Comparison of ENCODE assay signal across 18 cellular contexts in genomic region chr17:63653018-63653417, GRCh38. TPM values are rescaled to one million over a fixed set of nuclear protein-coding genes. Genes with fewer than 3 reads are reported as not detected.
A peak's percentile ranks its signal among the peaks of the same experiment; 100 is the strongest.
DNase-seq lines count a peak whose midpoint lies in the region; ATAC-seq and TF ChIP-seq lines count a peak whose summit lies in the region.
"Had no signal": no experiment of that assay in that cellular context is flagged by ENCODE, and none has a peak within 500 bp of the region (broad histone marks: within the 10 kb centered on the region; RNA-seq: fewer than 3 reads in every experiment).

No MANE protein-coding gene starts in this region.

- peaks cover 45% of the 10 kb centered on the region for H3K36me3 ChIP-seq in adipocyte (ENCODE audit: control insufficient read depth, insufficient read depth, low read length, severe bottlenecking)
- peaks cover 50% of the 10 kb centered on the region for H3K36me3 ChIP-seq in neutrophil

- H3K9me3 ChIP-seq in adipocyte (ENCODE audit: control insufficient read depth, low read length) = no peaks in the 10 kb centered on the region
- H3K9me3 ChIP-seq in neutrophil = no peaks in the 10 kb centered on the region
- H3K9me3 ChIP-seq: BE2C had no signal

- H3K36me3 Mint-ChIP-seq in activated T-cell treated with anti-CD3 and anti-CD28 coated beads, Interleukin-2, amount 50 U/mL, for 24 hours (ENCODE audit: low read depth) = peaks cover 61% of the 10 kb centered on the region

- no peak for DNase-seq in activated T-cell treated with anti-CD3 and anti-CD28 coated beads, Interleukin-2, amount 50 U/mL, for 24 hours
- no peak for DNase-seq in activated T-cell treated with anti-CD3 and anti-CD28 coated beads, Interleukin-2, amount 50 U/mL, for 1 hour
- DNase-seq in adipocyte (ENCODE audit: low read depth) (peak; percentile 15), fibroblast of villous mesenchyme (ENCODE audit: low read depth) (peak; percentile 10), HuH-7.5 (ENCODE audit: low spot score) (no peak)
- DNase-seq: BE2C; CD4-positive, alpha-beta T cell; DMS79; GOT3; NCI-H1417 treated with DMSO at 0.1 percent for 48 hours; NCI-H1930; NCI-H446 treated with DMSO at 0.1 percent for 48 hours; NCI-H748 treated with DMSO at 0.1 percent for 48 hours had no signal

- no peaks in the 10 kb centered on the region for H3K27me3 Mint-ChIP-seq in activated T-cell treated with anti-CD3 and anti-CD28 coated beads, Interleukin-2, amount 50 U/mL, for 24 hours
- H3K27me3 Mint-ChIP-seq: CD4-positive, alpha-beta T cell had no signal

- no peaks in the 10 kb centered on the region for H3K9me3 Mint-ChIP-seq in activated T-cell treated with anti-CD3 and anti-CD28 coated beads, Interleukin-2, amount 50 U/mL, for 24 hours
- H3K9me3 Mint-ChIP-seq: CD4-positive, alpha-beta T cell had no signal

- peak overlapping the region; percentile 47 for H3K27ac Mint-ChIP-seq in activated T-cell treated with anti-CD3 and anti-CD28 coated beads, Interleukin-2, amount 50 U/mL, for 24 hours
- H3K27ac Mint-ChIP-seq: CD4-positive, alpha-beta T cell had no signal

- peaks cover 7% of the 10 kb centered on the region for H3K4me1 ChIP-seq in adipocyte (ENCODE audit: control insufficient read depth, insufficient read depth, low read length)
- peaks cover 75 to 78% of the 10 kb centered on the region in 2 experiments for H3K4me1 ChIP-seq in neutrophil (ENCODE audit: control insufficient read depth in 1 of 2, insufficient read depth in 1 of 2, low read depth in 1 of 2, low read length in 1 of 2)
- H3K4me1 ChIP-seq: BE2C had no signal

- no peak overlapping the region for H3K9ac ChIP-seq in adipocyte (ENCODE audit: low read length)

- H3K4me3 ChIP-seq in adipocyte (ENCODE audit: low read length) (no peak overlapping the region), fibroblast of villous mesenchyme (ENCODE audit: low read depth, low read length) (no peak overlapping the region), neutrophil (ENCODE audit: low read depth in 1 of 2, low read length in 1 of 2) (peak overlapping the region in 1 of 2 experiments; percentile 22)
- H3K4me3 ChIP-seq: K562 had no signal

- H3K27me3 ChIP-seq in adipocyte (replicated peaks; ENCODE audit: control insufficient read depth, insufficient read depth, low read length) (no peaks in the 10 kb centered on the region), neutrophil (no peaks in the 10 kb centered on the region)
- H3K27me3 ChIP-seq: BE2C had no signal

- peaks cover 5% of the 10 kb centered on the region for H3K4me1 Mint-ChIP-seq in activated T-cell treated with anti-CD3 and anti-CD28 coated beads, Interleukin-2, amount 50 U/mL, for 24 hours (ENCODE audit: low read depth)

- H3K27ac ChIP-seq in neutrophil = peak overlapping the region; percentile 72
- H3K27ac ChIP-seq: 22Rv1 had no signal

- no peak for ATAC-seq in HG03342 (IDR thresholded peaks at IDR 0.05; ENCODE audit: unreplicated experiment)
- no peak for ATAC-seq in GM19452 (IDR thresholded peaks at IDR 0.05; ENCODE audit: unreplicated experiment)
- ATAC-seq: K562 had no signal

- no peak overlapping the region for H3K4me3 Mint-ChIP-seq in activated T-cell treated with anti-CD3 and anti-CD28 coated beads, Interleukin-2, amount 50 U/mL, for 24 hours
- H3K4me3 Mint-ChIP-seq: CD4-positive, alpha-beta T cell had no signal

- TF ChIP-seq CTCF in fibroblast of villous mesenchyme (IDR thresholded peaks at IDR 0.05; ENCODE audit: insufficient read depth, low read depth, low read length) (no peak), neutrophil (IDR thresholded peaks at IDR 0.05) (no peak)

RNA-seq across cellular contexts. Expression of gene MAP3K3, which starts 30.8 kb away (rescaled TPM):
- total RNA-seq in fibroblast of villous mesenchyme = 29.6 and 34.1 TPM in 2 replicates

RNA-seq across cellular contexts. Expression of gene LIMD2, which starts 46.9 kb away (rescaled TPM):
- total RNA-seq in fibroblast of villous mesenchyme = 4.5 and 5.2 TPM in 2 replicates

RNA-seq across cellular contexts. Expression of gene TACO1, which starts 52.3 kb away (rescaled TPM):
- total RNA-seq in fibroblast of villous mesenchyme = 24.6 and 35.8 TPM in 2 replicates

Comparison
In these comparisons a context has a peak if more than half of its experiments do, and no peak if none do; other contexts are left out.
1. DNase-seq: peak in adipocyte (single experiment) and fibroblast of villous mesenchyme (single experiment); none in activated T-cell treated with anti-CD3 and anti-CD28 coated beads, Interleukin-2, amount 50 U/mL, for 24 hours (single experiment), activated T-cell treated with anti-CD3 and anti-CD28 coated beads, Interleukin-2, amount 50 U/mL, for 1 hour (single experiment) and HuH-7.5 (single experiment).